In genomic region chr2:121377676-121378075, GRCh38 we compare ENCODE assay signal across 17 cellular contexts.
A peak's percentile ranks its signal among the peaks of the same experiment; 100 is the strongest.
DNase-seq lines count a peak whose midpoint lies in the region; ATAC-seq and TF ChIP-seq lines count a peak whose summit lies in the region.
"Had no signal": no experiment of that assay in that cellular context is flagged by ENCODE, and none has a peak within 500 bp of the region (broad histone marks: within the 10 kb centered on the region; RNA-seq: fewer than 3 reads in every experiment).

No MANE protein-coding gene starts in this region.

- CTCF ChIA-PET in mammary epithelial cell (lab: Charles Lee; ENCODE audit: low non-redundant PET), result no interaction called here

- H3K27me3 ChIP-seq in mammary epithelial cell (ENCODE audit: insufficient read depth, low read length) (no peaks in the 10 kb centered on the region), breast epithelium (no peaks in the 10 kb centered on the region), psoas muscle (ENCODE audit: insufficient read depth in 3 of 3, low read length in 2 of 3) (no peaks in the 10 kb centered on the region)
- H3K27me3 ChIP-seq: cardiac muscle cell, gastrocnemius medialis had no signal

- dilution Hi-C loops in mammary epithelial cell (cut with HindIII; ENCODE audit: low sequenced_read_pairs), result no loop called here

- H3K27ac ChIP-seq in mammary epithelial cell (ENCODE audit: insufficient read depth, low read depth, low read length) (no peak overlapping the region), breast epithelium (no peak overlapping the region), psoas muscle (no peak overlapping the region)
- H3K27ac ChIP-seq: cardiac muscle cell, gastrocnemius medialis, KMS-11 had no signal

- TF ChIP-seq CTCF in mammary epithelial cell (conservative IDR thresholded peaks at IDR 0.05 in 1 of 2, IDR thresholded peaks at IDR 0.05 in 1 of 2; ENCODE audit: extremely low read depth in 1 of 2, insufficient read depth in 1 of 2, low read depth in 1 of 2, low read length in 2 of 2) (no peak), breast epithelium (IDR thresholded peaks at IDR 0.05) (no peak), astrocyte of the spinal cord (IDR thresholded peaks at IDR 0.05; ENCODE audit: low read depth, low read length) (no peak), psoas muscle (IDR thresholded peaks at IDR 0.05) (no peak)

- 64% methylated on average over 5 of the region's 5 CpGs for WGBS in mammary epithelial cell (ENCODE audit: low coverage, missing lambda C conversion rate)
- WGBS in psoas muscle, 3 donors, result 67 to 78% (median 70%) methylated on average over 5 of the region's 5 CpGs

- H2AFZ ChIP-seq in mammary epithelial cell (ENCODE audit: low read depth, low read length), result no peak overlapping the region

- no peak overlapping the region for H3K4me2 ChIP-seq in mammary epithelial cell (ENCODE audit: insufficient read depth, low read depth, low read length)
- H3K4me2 ChIP-seq: KMS-11 had no signal

- ATAC-seq in GM18858 (IDR thresholded peaks at IDR 0.05; ENCODE audit: unreplicated experiment) (no peak), psoas muscle (no peak)
- ATAC-seq: effector memory CD8-positive, alpha-beta T cell; gastrocnemius medialis; stimulated activated effector memory CD8-positive, alpha-beta T cell treated with anti-CD3 and anti-CD28 coated beads, Interleukin-12 subunit alpha, Interleukin-12 subunit beta, amount 100 ng/mL, for 72 hours; T-cell; WTC11 had no signal

- H3K4me1 ChIP-seq in mammary epithelial cell (ENCODE audit: insufficient read depth, low read length) (no peaks in the 10 kb centered on the region), breast epithelium (no peaks in the 10 kb centered on the region), psoas muscle (no peaks in the 10 kb centered on the region)
- H3K4me1 ChIP-seq: gastrocnemius medialis had no signal

- no peak overlapping the region for H3K4me3 ChIP-seq in mammary epithelial cell (replicated peaks in 1 of 3; ENCODE audit: insufficient read depth in 1 of 3, low read depth in 2 of 3, low read length in 3 of 3)
- no peak overlapping the region for H3K4me3 ChIP-seq in breast epithelium
- H3K4me3 ChIP-seq in astrocyte of the spinal cord (ENCODE audit: low read depth, low read length), result no peak overlapping the region
- H3K4me3 ChIP-seq in psoas muscle, result no peak overlapping the region
- H3K4me3 ChIP-seq: cardiac muscle cell, gastrocnemius medialis had no signal

- intact Hi-C loops in mammary epithelial cell (cut with micrococcal nuclease) (no loop called here), breast epithelium (cut with DNase I; ENCODE audit: low total_unique reads) (no loop called here), psoas muscle (cut with DNase I) (no loop called here)

- no peak overlapping the region for H3K9ac ChIP-seq in mammary epithelial cell (ENCODE audit: insufficient read depth, low read length)
- H3K9ac ChIP-seq: KMS-11 had no signal

- DNase-seq in mammary epithelial cell (peak; percentile 32), breast epithelium (ENCODE audit: low spot score in 2 of 2) (no peak), astrocyte of the spinal cord (ENCODE audit: low read depth, low spot score) (peak; percentile 34), iris pigment epithelial cell (ENCODE audit: low read depth) (peak; percentile 34), superior temporal gyrus (ENCODE audit: extremely low spot score) (peak; percentile 83), mucosa of gallbladder (ENCODE audit: low spot score) (no peak), psoas muscle (no peak)
- DNase-seq: activated naive CD4-positive, alpha-beta T cell treated with anti-CD3 and anti-CD28 coated beads, Interleukin-2, amount 10 ng/mL, durations not matched to agents 7 days and 5 days; effector memory CD8-positive, alpha-beta T cell; gastrocnemius medialis; occipital lobe; T-cell had no signal

- in situ Hi-C loops in mammary epithelial cell (cut with MboI; ENCODE audit: low sequenced_read_pairs in 2 of 2) (no loop called here), astrocyte of the spinal cord (cut with HindIII; ENCODE audit: low sequenced_read_pairs) (no loop called here)

- H3K9me3 ChIP-seq in mammary epithelial cell (replicated peaks; ENCODE audit: insufficient read depth, low read length), result no peaks in the 10 kb centered on the region
- H3K9me3 ChIP-seq in breast epithelium, result no peaks in the 10 kb centered on the region
- H3K9me3 ChIP-seq in psoas muscle, result no peaks in the 10 kb centered on the region
- H3K9me3 ChIP-seq: gastrocnemius medialis had no signal

- no peak for TF ChIP-seq POLR2A in breast epithelium (IDR thresholded peaks at IDR 0.05)

- H3K79me2 ChIP-seq in mammary epithelial cell (ENCODE audit: insufficient read depth, low read length), result no peaks in the 10 kb centered on the region

- H3K36me3 ChIP-seq in mammary epithelial cell (ENCODE audit: insufficient read depth, low read length) (peaks cover 26% of the 10 kb centered on the region), breast epithelium (no peaks in the 10 kb centered on the region), psoas muscle (ENCODE audit: insufficient read depth in 1 of 2, low read depth in 1 of 2) (peaks cover 5 to 97% of the 10 kb centered on the region in 2 donors)

- no peaks in the 10 kb centered on the region for H4K20me1 ChIP-seq in mammary epithelial cell (ENCODE audit: insufficient read depth, low read length)

- no TSS peak for BruUV-seq in mammary epithelial cell (replicated peaks; lab: Mats Ljungman, UMichigan)

Comparison
In these comparisons a context has a peak if more than half of its experiments do, and no peak if none do; other contexts are left out.
1. DNase-seq: peak in mammary epithelial cell (single experiment), astrocyte of the spinal cord (single experiment), iris pigment epithelial cell (single experiment) and superior temporal gyrus (single experiment); none in breast epithelium (0 of 2), mucosa of gallbladder (single experiment) and psoas muscle (0 of 2).